Comparison of ENCODE assay signal across 8 cellular contexts in the genomic region with DNA sequence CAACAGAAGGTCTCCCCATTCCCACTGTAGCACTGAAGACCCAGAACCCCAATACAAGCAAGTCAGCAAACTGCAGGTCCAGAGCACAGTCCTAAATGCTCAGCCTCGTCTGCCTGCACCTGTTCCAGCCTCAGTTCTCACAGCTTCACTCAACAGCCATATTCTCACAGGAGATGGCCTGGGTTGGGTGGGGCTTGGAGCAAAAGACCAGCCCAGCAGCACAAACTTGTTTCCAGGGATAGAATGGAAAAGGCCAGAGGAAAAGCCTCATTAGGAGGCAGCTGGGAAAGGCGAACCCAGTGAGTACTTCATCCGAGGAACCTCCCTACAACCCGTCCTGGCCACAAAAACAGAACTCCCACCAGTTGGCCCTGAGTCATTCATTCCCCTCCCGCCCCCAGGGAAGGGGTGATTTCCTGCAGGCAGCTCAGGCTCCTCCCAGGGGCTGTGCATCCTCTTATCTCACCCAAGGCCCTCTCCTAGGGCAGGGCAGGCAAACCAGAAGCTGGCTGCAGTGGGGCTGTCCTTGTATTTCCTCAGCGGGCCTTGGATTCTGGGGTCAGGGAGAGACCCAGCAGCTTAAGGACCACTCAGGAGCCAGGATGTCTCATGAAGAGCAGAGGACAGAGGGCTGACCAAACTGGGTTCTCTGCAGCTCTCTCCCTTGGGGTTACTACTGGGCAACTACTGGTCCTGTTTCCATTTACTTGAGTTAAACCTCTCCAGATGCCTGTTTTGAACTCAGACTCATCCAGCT. TPM values are rescaled to one million over a fixed set of nuclear protein-coding genes. Genes with fewer than 3 reads are reported as not detected.
DNase-seq lines count a peak whose midpoint lies in the region; ATAC-seq and TF ChIP-seq lines count a peak whose summit lies in the region.

No MANE protein-coding gene starts in this region.

- H3K36me3 Mint-ChIP-seq in progenitor cell of endocrine pancreas (ENCODE audit: insufficient read depth): no peaks in the 10 kb centered on the region

- H3K27me3 Mint-ChIP-seq in progenitor cell of endocrine pancreas: peaks cover 5% of the 10 kb centered on the region

- peak overlapping the region in 3 of 4 donors; percentile 32 to 55 (median 34) for H3K27ac ChIP-seq in esophagus squamous epithelium

- H3K4me1 Mint-ChIP-seq in progenitor cell of endocrine pancreas (ENCODE audit: low read depth): no peaks in the 10 kb centered on the region

- intact Hi-C loops in esophagus squamous epithelium (cut with DNase I): no loop called here
- intact Hi-C loops in posterior vena cava (cut with DNase I): loop anchor here in 1 of 2 donors (5.0 kb wide), 1 partner anchor 53 kb away; no protein-coding TSS in a partner anchor

- peak; percentile 48 for DNase-seq in HCEC 1CT
- DNase-seq in T1000 (lab: John Stamatoyannopoulos, UW): peak; percentile 65
- DNase-seq in esophagus squamous epithelium (lab: John Stamatoyannopoulos, UW): no peak
- DNase-seq in posterior vena cava (ENCODE audit: low spot score): peak; percentile 92
- no peak for DNase-seq in NCI-H187 treated with DMSO at 0.1 percent for 48 hours (lab: John Stamatoyannopoulos, UW)
- no peak for DNase-seq in progenitor cell of endocrine pancreas (ENCODE audit: low spot score, unreplicated experiment)
- no peak for DNase-seq in activated gamma-delta T cell treated with Interleukin-2 at 50 U/mL for 16 hours

- no peak for TF ChIP-seq CTCF in esophagus squamous epithelium (IDR thresholded peaks at IDR 0.05)
- no peak for TF ChIP-seq CTCF in progenitor cell of endocrine pancreas (IDR thresholded peaks at IDR 0.05; ENCODE audit: unreplicated experiment)

- H3K27ac Mint-ChIP-seq in progenitor cell of endocrine pancreas: no peak overlapping the region

- no peak for TF ChIP-seq POLR2A in esophagus squamous epithelium (IDR thresholded peaks at IDR 0.05)

- no peak overlapping the region for H3K4me3 ChIP-seq in esophagus squamous epithelium

- peaks cover 4% of the 10 kb centered on the region for H3K9me3 Mint-ChIP-seq in progenitor cell of endocrine pancreas (ENCODE audit: low read depth)

- H3K27me3 ChIP-seq in esophagus squamous epithelium: no peaks in the 10 kb centered on the region

- peaks cover 10 to 12% (median 11%) of the 10 kb centered on the region in 3 donors for H3K4me1 ChIP-seq in esophagus squamous epithelium

- ATAC-seq in HG03108 (IDR thresholded peaks at IDR 0.05; ENCODE audit: unreplicated experiment): no peak

- H3K4me3 Mint-ChIP-seq in progenitor cell of endocrine pancreas (ENCODE audit: low read depth): no peak overlapping the region

- WGBS in esophagus squamous epithelium, 2 donors: 33 to 37% methylated on average over 1 to 4 of the region's 6 CpGs

- H3K36me3 ChIP-seq in esophagus squamous epithelium: no peaks in the 10 kb centered on the region

- peaks cover 0 to 7% (median 0%) of the 10 kb centered on the region in 3 donors for H3K9me3 ChIP-seq in esophagus squamous epithelium

RNA-seq across cellular contexts. Expression of a gene that starts 7.4 kb away (rescaled TPM):
- total RNA-seq in esophagus squamous epithelium: not detected
- total RNA-seq in posterior vena cava: under 1 TPM in 1 of 2 donors, not detected in 1; 0.90 TPM
- 0.31 TPM in 1 of 2 replicates, not detected in the other for total RNA-seq in progenitor cell of endocrine pancreas

RNA-seq across cellular contexts. Expression of a gene that starts 28.6 kb away (rescaled TPM):
- total RNA-seq in esophagus squamous epithelium (10 to 100 TPM; 16.5 to 96.0 (median 33.6) TPM), posterior vena cava (1 to 10 TPM in 1 of 2 donors, under 1 TPM in 1; 0.95 to 1.0 TPM), progenitor cell of endocrine pancreas (49.4 and 50.9 TPM in 2 replicates)

RNA-seq across cellular contexts. Expression of a gene that starts 29.4 kb away (rescaled TPM):
- 10 to 100 TPM in 1 of 4 donors, 1 to 10 TPM in 3; 3.1 to 16.6 (median 5.9) TPM for total RNA-seq in esophagus squamous epithelium
- total RNA-seq in posterior vena cava: 10 to 100 TPM; 32.5 to 46.6 TPM
- total RNA-seq in progenitor cell of endocrine pancreas: 0.53 and 1.2 TPM in 2 replicates

RNA-seq across cellular contexts. Expression of a gene that starts 37.6 kb away (rescaled TPM):
- total RNA-seq in esophagus squamous epithelium (100 to 1,000 TPM in 3 of 4 donors, 10 to 100 TPM in 1; 99.8 to 187 (median 115) TPM), posterior vena cava (10 to 100 TPM; 58.2 to 64.6 TPM), progenitor cell of endocrine pancreas (46.0 and 50.8 TPM in 2 replicates)

RNA-seq across cellular contexts. Expression of a gene that starts 44.8 kb away (rescaled TPM):
- total RNA-seq in esophagus squamous epithelium: 10 to 100 TPM in 2 of 4 donors, 1 to 10 TPM in 2; 7.9 to 16.2 (median 11.4) TPM
- not detected for total RNA-seq in posterior vena cava
- total RNA-seq in progenitor cell of endocrine pancreas: 31.4 and 34.3 TPM in 2 replicates

Comparison
In these comparisons a context has a peak if more than half of its experiments do, and no peak if none do; other contexts are left out.
1. DNase-seq: peak in HCEC 1CT (single experiment), T1000 (single experiment) and posterior vena cava (single experiment); none in esophagus squamous epithelium (single experiment), NCI-H187 treated with DMSO at 0.1 percent for 48 hours (single experiment), progenitor cell of endocrine pancreas (single experiment) and activated gamma-delta T cell treated with Interleukin-2 at 50 U/mL for 16 hours (single experiment).
2. RNA of a gene that starts 28.6 kb away (total RNA-seq): 49.4 to 50.9 TPM in progenitor cell of endocrine pancreas and 16.5 to 96.0 TPM in esophagus squamous epithelium; 0.95 to 1.0 TPM in posterior vena cava; every median in the first group is over 4 times any median in the second.